ENCODE assay signal across 1 cellular context in genomic region chr10:73159038-73159648, GRCh38.
A peak's percentile ranks its signal among the peaks of the same experiment; 100 is the strongest.
TF ChIP-seq lines count a peak whose summit lies in the region.

No MANE protein-coding gene starts in this region.

TF ChIP-seq in GM12878, 131 proteins besides CTCF, POLR2A, EP300 and RAD21 (continued from another document):
- TF ChIP-seq PRDM15 (CRISPR knock-in tag; IDR thresholded peaks at IDR 0.05): no peak
- no peak for TF ChIP-seq MAX (IDR thresholded peaks at IDR 0.05; ENCODE audit: low read depth, low read length)
- TF ChIP-seq ATF3 (IDR thresholded peaks at IDR 0.05; ENCODE audit: borderline replicate concordance, extremely low read depth, low read depth, low read length): no peak
- peak; percentile 64; the same call in 1 of the 2 replicates for TF ChIP-seq SMC3 (IDR thresholded peaks at IDR 0.05; ENCODE audit: borderline replicate concordance, low read length)
- TF ChIP-seq SUZ12 (IDR thresholded peaks at IDR 0.05; ENCODE audit: unreplicated experiment): no peak
- TF ChIP-seq NRF1 (conservative IDR thresholded peaks at IDR 0.05; ENCODE audit: low read depth, low read length): no peak
- TF ChIP-seq YY1 (IDR thresholded peaks at IDR 0.05; ENCODE audit: low read depth, low read length): 0 out of 2 replicates have a peak, but pooled peaks have one; percentile 37
- TF ChIP-seq CREB1 (IDR thresholded peaks at IDR 0.05; ENCODE audit: low read depth): no peak
- no peak for TF ChIP-seq STAT3 (IDR thresholded peaks at IDR 0.05; ENCODE audit: low read depth, low read length)
- TF ChIP-seq RB1 (IDR thresholded peaks at IDR 0.05; ENCODE audit: borderline replicate concordance): no peak
- TF ChIP-seq RUNX3 (IDR thresholded peaks at IDR 0.05; ENCODE audit: low read length): peak; percentile 46; the same call in 1 of the 2 replicates
- no peak for TF ChIP-seq IKZF2 (IDR thresholded peaks at IDR 0.05)
